In genomic region chr17:17724991-17725852, GRCh38 we compare ENCODE assay signal across 1 cellular context.
TF ChIP-seq lines count a peak whose summit lies in the region.

No MANE protein-coding gene starts in this region.

TF ChIP-seq in GM23338, 12 proteins besides CTCF, POLR2A, EP300 and RAD21 (continued from another document):
- TF ChIP-seq ZNF462 (CRISPR knock-in tag; IDR thresholded peaks at IDR 0.05) (no peak), ZNF331 (CRISPR knock-in tag; IDR thresholded peaks at IDR 0.05; ENCODE audit: low read depth) (no peak), ETS1 (IDR thresholded peaks at IDR 0.05) (no peak)
